ENCODE assay signal across 8 cellular contexts in genomic region chr1:6601865-6602668, GRCh38. TPM values are rescaled to one million over a fixed set of nuclear protein-coding genes. Genes with fewer than 3 reads are reported as not detected.
A peak's percentile ranks its signal among the peaks of the same experiment; 100 is the strongest.
DNase-seq lines count a peak whose midpoint lies in the region; ATAC-seq and TF ChIP-seq lines count a peak whose summit lies in the region.

No MANE protein-coding gene starts in this region.

- peak overlapping the region; percentile 72 for H4K8ac ChIP-seq in neuronal stem cell (ENCODE audit: low read depth, low read length)

- peak overlapping the region; percentile 89 for H3K23ac ChIP-seq in neuronal stem cell (ENCODE audit: low read depth, low read length, poor library complexity)

- no peak for TF ChIP-seq EP300 in gastroesophageal sphincter (IDR thresholded peaks at IDR 0.05)

- H3K9me3 ChIP-seq in gastroesophageal sphincter (no peaks in the 10 kb centered on the region), neuronal stem cell (replicated peaks in 1 of 2; ENCODE audit: control insufficient read depth in 2 of 2, insufficient read depth in 1 of 2, low read depth in 1 of 2, low read length in 2 of 2) (no peaks in the 10 kb centered on the region)

- H2AK5ac ChIP-seq in neuronal stem cell (ENCODE audit: low read depth, low read length) = peak overlapping the region; percentile 49

- H3K36me3 Mint-ChIP-seq in activated T-cell treated with anti-CD3 and anti-CD28 coated beads, Interleukin-2, amount 50 U/mL, for 72 hours (ENCODE audit: insufficient read depth in 2 of 2) = peaks cover 4 to 8% of the 10 kb centered on the region in 2 donors

- H3K27ac ChIP-seq in gastroesophageal sphincter (peak overlapping the region; percentile 87 to 100 (median 98)), neuronal stem cell (replicated peaks; ENCODE audit: low read length) (peak overlapping the region; percentile 63)

- H3K9me3 Mint-ChIP-seq in activated T-cell treated with anti-CD3 and anti-CD28 coated beads, Interleukin-2, amount 50 U/mL, for 72 hours = no peaks in the 10 kb centered on the region

- H3K4me3 ChIP-seq in gastroesophageal sphincter (peak overlapping the region; percentile 53 to 99), neuronal stem cell (ENCODE audit: low read length in 2 of 2) (peak overlapping the region; percentile 68 to 95)

- H3K4me1 ChIP-seq in gastroesophageal sphincter = peaks cover 3 to 71% (median 45%) of the 10 kb centered on the region in 3 donors
- peaks cover 17 to 19% of the 10 kb centered on the region in 2 donors for H3K4me1 ChIP-seq in neuronal stem cell (ENCODE audit: control insufficient read depth in 2 of 2, insufficient read depth in 1 of 2, low read depth in 1 of 2, low read length in 2 of 2)

- no peak for TF ChIP-seq POLR2A in gastroesophageal sphincter (IDR thresholded peaks at IDR 0.05)

- H3K14ac ChIP-seq in neuronal stem cell (ENCODE audit: low read length) = peak overlapping the region; percentile 99

- peak overlapping the region; percentile 90 for H3K18ac ChIP-seq in neuronal stem cell (ENCODE audit: low read length)

- peak overlapping the region; percentile 95 for H2BK120ac ChIP-seq in neuronal stem cell (ENCODE audit: low read depth, low read length)

- no peak for TF ChIP-seq CTCF in GM10248 (IDR thresholded peaks at IDR 0.05; ENCODE audit: control extremely low read depth, extremely low read depth, low read depth, missing control alignments)
- 0 out of 2 replicates have a peak, but pooled peaks have one; percentile 12 for TF ChIP-seq CTCF in LNCAP (IDR thresholded peaks at IDR 0.05)
- peak in 3 of 4 experiments; percentile 4 to 15 (median 10) for TF ChIP-seq CTCF in gastroesophageal sphincter (IDR thresholded peaks at IDR 0.05)

- H3K27me3 Mint-ChIP-seq in activated T-cell treated with anti-CD3 and anti-CD28 coated beads, Interleukin-2, amount 50 U/mL, for 72 hours (ENCODE audit: low read depth) = no peaks in the 10 kb centered on the region

- POLR2A ChIA-PET in GM10248 (lab: Yijun Ruan, JAX) = interaction anchor here (0.5 to 1.2 kb wide), 4 partner anchors 10 to 99 kb away, joined by 3 to 4 read pairs (median 3); partner anchors contain the start of gene ZBTB48

- peak overlapping the region; percentile 98 for H3K27ac Mint-ChIP-seq in activated T-cell treated with anti-CD3 and anti-CD28 coated beads, Interleukin-2, amount 50 U/mL, for 72 hours

- H3K4me2 ChIP-seq in neuronal stem cell (ENCODE audit: insufficient read depth, low read length, poor library complexity, severe bottlenecking) = peak overlapping the region; percentile 96

- peaks cover 23% of the 10 kb centered on the region for H3K79me1 ChIP-seq in neuronal stem cell (ENCODE audit: low read depth, low read length)

- H3K9ac ChIP-seq in neuronal stem cell (ENCODE audit: low read depth, low read length, poor library complexity) = peak overlapping the region; percentile 100

- H3K4ac ChIP-seq in neuronal stem cell (ENCODE audit: low read length) = peak overlapping the region; percentile 91

- CTCF ChIA-PET in GM10248 (lab: Yijun Ruan, JAX) = interaction anchor here (0.9 to 3.6 kb wide), 6 partner anchors 10 to 44 kb away, joined by 3 to 16 read pairs (median 4); partner anchors contain the start of gene ZBTB48

- H4K91ac ChIP-seq in neuronal stem cell (ENCODE audit: low read depth, low read length, poor library complexity) = peak overlapping the region; percentile 68

- H3K36me3 ChIP-seq in gastroesophageal sphincter (peaks cover 0 to 27% of the 10 kb centered on the region in 2 donors), neuronal stem cell (replicated peaks in 1 of 2; ENCODE audit: control insufficient read depth in 2 of 2, insufficient read depth in 2 of 2, low read length in 2 of 2) (peaks cover 11 to 23% of the 10 kb centered on the region in 2 donors)

- peak overlapping the region; percentile 97 for H2BK15ac ChIP-seq in neuronal stem cell (ENCODE audit: low read length)

- H3K4me3 Mint-ChIP-seq in activated T-cell treated with anti-CD3 and anti-CD28 coated beads, Interleukin-2, amount 50 U/mL, for 72 hours = peak overlapping the region; percentile 89 to 96

- DNase-seq in GM10248 (ENCODE audit: extremely low spot score) (peak; percentile 56), neuronal stem cell (ENCODE audit: low spot score) (no peak), mesenteric fat pad (ENCODE audit: low spot score) (no peak), GDM1 (lab: John Stamatoyannopoulos, UW) (no peak)
- peak; percentile 48 to 57 for DNase-seq in activated T-cell treated with anti-CD3 and anti-CD28 coated beads, Interleukin-2, amount 50 U/mL, for 72 hours

- H2BK12ac ChIP-seq in neuronal stem cell (ENCODE audit: low read length) = peak overlapping the region; percentile 93

- H3K27me3 ChIP-seq in gastroesophageal sphincter (no peaks in the 10 kb centered on the region), neuronal stem cell (ENCODE audit: control insufficient read depth in 3 of 3, insufficient read depth in 3 of 3, low read depth in 1 of 3, low read length in 3 of 3) (peaks cover 0 to 6% (median 0%) of the 10 kb centered on the region in 3 experiments)

- peak overlapping the region; percentile 91 for H2AFZ ChIP-seq in neuronal stem cell (ENCODE audit: low read length)

- peaks cover 42% of the 10 kb centered on the region for H3K4me1 Mint-ChIP-seq in activated T-cell treated with anti-CD3 and anti-CD28 coated beads, Interleukin-2, amount 50 U/mL, for 72 hours (ENCODE audit: low read depth)

- peak overlapping the region; percentile 43 for H2BK5ac ChIP-seq in neuronal stem cell (ENCODE audit: low read length)

- no CpG with 5 or more reads among the region's 108 CpGs for WGBS in gastroesophageal sphincter (ENCODE audit: low coverage in 1 of 2), 2 donors
- WGBS in neuronal stem cell (ENCODE audit: extremely low coverage in 2 of 2, insufficient read length in 2 of 2, insufficient replicate concordance in 1 of 2), 2 donors = no CpG with 5 or more reads among the region's 108 CpGs

- ATAC-seq in GM21717 (IDR thresholded peaks at IDR 0.05; ENCODE audit: unreplicated experiment) (peak; percentile 18), gastroesophageal sphincter (peak; percentile 5)
- ATAC-seq in activated T-cell treated with anti-CD3 and anti-CD28 coated beads, Interleukin-2, amount 50 U/mL, for 72 hours (replicated peaks in 1 of 2) = peak; percentile 39 to 47

RNA-seq across cellular contexts. Expression of gene KLHL21, which starts 0.6 kb away (rescaled TPM):
- total RNA-seq in activated T-cell treated with anti-CD3 and anti-CD28 coated beads, Interleukin-2, amount 50 U/mL, for 72 hours = 10 to 100 TPM; 24.2 to 26.1 TPM
- total RNA-seq in gastroesophageal sphincter (100 to 1,000 TPM in 2 of 4 donors, 10 to 100 TPM in 2; 83.6 to 131 (median 101) TPM), mesenteric fat pad (23.4 TPM)
- polyA plus RNA-seq in neuronal stem cell (2013, experiment 1 of 2) = 4.7 TPM
- polyA plus RNA-seq in neuronal stem cell (2013, experiment 2 of 2) = 4.8 TPM

RNA-seq across cellular contexts. Expression of gene PHF13, which starts 11.5 kb away (rescaled TPM):
- 10 to 100 TPM; 16.5 to 19.3 TPM for total RNA-seq in activated T-cell treated with anti-CD3 and anti-CD28 coated beads, Interleukin-2, amount 50 U/mL, for 72 hours
- total RNA-seq in gastroesophageal sphincter (10 to 100 TPM; 19.8 to 22.8 (median 20.5) TPM), mesenteric fat pad (13.3 TPM)
- polyA plus RNA-seq in neuronal stem cell (2013, experiment 1 of 2) = 25.0 TPM
- 25.4 TPM for polyA plus RNA-seq in neuronal stem cell (2013, experiment 2 of 2)

RNA-seq across cellular contexts. Expression of gene ZBTB48, which starts 22.3 kb away (rescaled TPM):
- 10 to 100 TPM; 39.2 to 50.6 TPM for total RNA-seq in activated T-cell treated with anti-CD3 and anti-CD28 coated beads, Interleukin-2, amount 50 U/mL, for 72 hours
- total RNA-seq in gastroesophageal sphincter (10 to 100 TPM; 12.7 to 17.7 (median 14.1) TPM), mesenteric fat pad (18.9 TPM)
- 18.4 TPM for polyA plus RNA-seq in neuronal stem cell (2013, experiment 1 of 2)
- 16.7 TPM for polyA plus RNA-seq in neuronal stem cell (2013, experiment 2 of 2)

RNA-seq across cellular contexts. Expression of gene THAP3, which starts 22.6 kb away (rescaled TPM):
- 10 to 100 TPM; 27.0 to 30.5 TPM for total RNA-seq in activated T-cell treated with anti-CD3 and anti-CD28 coated beads, Interleukin-2, amount 50 U/mL, for 72 hours
- total RNA-seq in gastroesophageal sphincter (10 to 100 TPM; 16.3 to 36.9 (median 27.7) TPM), mesenteric fat pad (13.3 TPM)
- polyA plus RNA-seq in neuronal stem cell (2013, experiment 1 of 2) = 25.4 TPM
- polyA plus RNA-seq in neuronal stem cell (2013, experiment 2 of 2) = 26.7 TPM

RNA-seq across cellular contexts. Expression of gene TAS1R1, which starts 47.0 kb away (rescaled TPM):
- total RNA-seq in activated T-cell treated with anti-CD3 and anti-CD28 coated beads, Interleukin-2, amount 50 U/mL, for 72 hours = not detected
- total RNA-seq in gastroesophageal sphincter (not detected), mesenteric fat pad (not detected)
- not detected for polyA plus RNA-seq in neuronal stem cell (2013, experiment 1 of 2)
- not detected for polyA plus RNA-seq in neuronal stem cell (2013, experiment 2 of 2)

Comparison
In these comparisons a context has a peak if more than half of its experiments do, and no peak if none do; other contexts are left out.
1. DNase-seq: peak in GM10248 (single experiment) and activated T-cell treated with anti-CD3 and anti-CD28 coated beads, Interleukin-2, amount 50 U/mL, for 72 hours (2 of 2); none in neuronal stem cell (single experiment), mesenteric fat pad (single experiment) and GDM1 (single experiment).
2. Peak in every context shown above with its lines, with median percentiles within 50 percentile points of each other: ATAC-seq.